Comparison of ENCODE assay signal across 6 cellular contexts in genomic region chr13:45831851-45832250, GRCh38. TPM values are rescaled to one million over a fixed set of nuclear protein-coding genes. Genes with fewer than 3 reads are reported as not detected.
"Had no signal": no experiment of that assay in that cellular context is flagged by ENCODE, and none has a peak within 500 bp of the region (broad histone marks: within the 10 kb centered on the region; RNA-seq: fewer than 3 reads in every experiment).

No MANE protein-coding gene starts in this region.

- H3K27ac Mint-ChIP-seq: GM23338, HFFc6 had no signal

- H3K36me3 ChIP-seq: HAP-1 had no signal

- H3K4me3 ChIP-seq: GM23338, HAP-1, K562 had no signal

- H2AFZ ChIP-seq: GM23338 had no signal

- H3K9me3 Mint-ChIP-seq: GM23338, HFFc6 had no signal

- H3K4me2 ChIP-seq: GM23338 had no signal

- H3K4me3 Mint-ChIP-seq: GM23338, HFFc6 had no signal

- DNase-seq: HFFc6, IMR-90 had no signal

- H3K9me3 ChIP-seq: HAP-1 had no signal

- ATAC-seq: GM23338, HCT116, K562 had no signal

RNA-seq across cellular contexts. Expression of gene SIAH3, which starts 19.7 kb away (rescaled TPM):
- total RNA-seq: HFFc6, IMR-90, K562 had no signal
- polyA plus RNA-seq: K562 had no signal
